22 cellular contexts compared by ENCODE assay signal in genomic region chr14:75005357-75005756, GRCh38. TPM values are rescaled to one million over a fixed set of nuclear protein-coding genes. Genes with fewer than 3 reads are reported as not detected.
DNase-seq lines count a peak whose midpoint lies in the region; ATAC-seq and TF ChIP-seq lines count a peak whose summit lies in the region.
"Had no signal": no experiment of that assay in that cellular context is flagged by ENCODE, and none has a peak within 500 bp of the region (broad histone marks: within the 10 kb centered on the region; RNA-seq: fewer than 3 reads in every experiment).

No MANE protein-coding gene starts in this region.

- POLR2A ChIA-PET in Panc1 (lab: Charles Lee): interaction anchor here (0.5 kb wide), 1 partner anchor 239 kb away, joined by 4 read pairs; no protein-coding TSS in a partner anchor

- no peaks in the 10 kb centered on the region for H3K9me3 Mint-ChIP-seq in natural killer cell
- no peaks in the 10 kb centered on the region for H3K9me3 Mint-ChIP-seq in natural killer cell treated with Interleukin-12 subunit alpha and Interleukin-12 subunit beta and Interleukin-15 and Interleukin-18, amount 100 ng/mL, for 72 hours
- H3K9me3 Mint-ChIP-seq: naive B cell; stimulated activated naive CD8-positive, alpha-beta T cell treated with anti-CD3 and anti-CD28 coated beads, Interleukin-15, Interleukin-2, amounts not matched to agents 100 ng/mL and 50 ng/mL, for 24 hours; T-cell had no signal

- peak overlapping the region; percentile 53 for H3K4me3 Mint-ChIP-seq in natural killer cell
- no peak overlapping the region for H3K4me3 Mint-ChIP-seq in natural killer cell treated with Interleukin-12 subunit alpha and Interleukin-12 subunit beta and Interleukin-15 and Interleukin-18, amount 100 ng/mL, for 72 hours
- H3K4me3 Mint-ChIP-seq: activated CD4-positive, alpha-beta memory T cell treated with anti-CD3 and anti-CD28 coated beads, Interleukin-2, amount 10 ng/mL, durations not matched to agents 7 days and 5 days; mesothelial cell of epicardium had no signal

- in situ Hi-C loops in Panc1 (cut with HindIII; ENCODE audit: low pct_unique_long_range_greater_than_20kb, low sequenced_read_pairs): no loop called here

- no peaks in the 10 kb centered on the region for H3K27me3 ChIP-seq in Panc1 (ENCODE audit: control insufficient read depth, insufficient read depth, low read length)
- H3K27me3 ChIP-seq: brain microvascular endothelial cell, SJSA1 had no signal

- no peaks in the 10 kb centered on the region for H3K27me3 Mint-ChIP-seq in natural killer cell (ENCODE audit: low read depth in 2 of 2)
- no peaks in the 10 kb centered on the region for H3K27me3 Mint-ChIP-seq in natural killer cell treated with Interleukin-12 subunit alpha and Interleukin-12 subunit beta and Interleukin-15 and Interleukin-18, amount 100 ng/mL, for 72 hours
- H3K27me3 Mint-ChIP-seq: activated CD4-positive, alpha-beta memory T cell treated with anti-CD3 and anti-CD28 coated beads, Interleukin-2, amount 10 ng/mL, durations not matched to agents 7 days and 5 days; naive B cell; stimulated activated naive CD8-positive, alpha-beta T cell treated with anti-CD3 and anti-CD28 coated beads, Interleukin-15, Interleukin-2, amounts not matched to agents 100 ng/mL and 50 ng/mL, for 24 hours; T-cell had no signal

- peaks cover 69 to 72% of the 10 kb centered on the region in 2 donors for H3K4me1 Mint-ChIP-seq in natural killer cell
- peaks cover 35 to 43% of the 10 kb centered on the region in 2 donors for H3K4me1 Mint-ChIP-seq in natural killer cell treated with Interleukin-12 subunit alpha and Interleukin-12 subunit beta and Interleukin-15 and Interleukin-18, amount 100 ng/mL, for 72 hours (ENCODE audit: low read depth in 2 of 2)

- ATAC-seq in natural killer cell (no peak), Panc1 (no peak), esophagus mucosa (peak; percentile 7), GM18517 (IDR thresholded peaks at IDR 0.05; ENCODE audit: unreplicated experiment) (no peak)
- no peak for ATAC-seq in natural killer cell treated with Interleukin-12 subunit alpha and Interleukin-12 subunit beta and Interleukin-15 and Interleukin-18, amount 100 ng/mL, for 72 hours
- ATAC-seq: activated CD4-positive, CD25-positive, alpha-beta regulatory T cell treated with anti-CD3 and anti-CD28 coated beads, Interleukin-2, amount 50 U/mL, for 24 hours; T-cell had no signal

- no peaks in the 10 kb centered on the region; the same call in 1 of the 2 replicates for H3K9me3 ChIP-seq in Panc1 (ENCODE audit: control insufficient read depth, insufficient read depth, low read depth, low read length)
- H3K9me3 ChIP-seq: SJSA1 had no signal

- intact Hi-C loops in natural killer cell (cut with micrococcal nuclease): loop anchor here (10.0 kb wide), 1 partner anchor 141 kb away; no protein-coding TSS in a partner anchor
- intact Hi-C loops in Panc1 (cut with micrococcal nuclease; ENCODE audit: unreplicated experiment): loop anchor here (10.0 kb wide), 1 partner anchor 61 kb away; no protein-coding TSS in a partner anchor

- H3K4me1 ChIP-seq in Panc1 (ENCODE audit: control insufficient read depth, insufficient read depth, low read length): peaks cover 8% of the 10 kb centered on the region; the same call in 1 of the 2 replicates

- H3K27ac Mint-ChIP-seq in natural killer cell: peak overlapping the region; percentile 25 to 95
- peak overlapping the region in 1 of 2 donors; percentile 42 for H3K27ac Mint-ChIP-seq in natural killer cell treated with Interleukin-12 subunit alpha and Interleukin-12 subunit beta and Interleukin-15 and Interleukin-18, amount 100 ng/mL, for 72 hours
- H3K27ac Mint-ChIP-seq: activated CD4-positive, alpha-beta memory T cell treated with anti-CD3 and anti-CD28 coated beads, Interleukin-2, amount 10 ng/mL, durations not matched to agents 7 days and 5 days; mesothelial cell of epicardium; stimulated activated naive CD8-positive, alpha-beta T cell treated with anti-CD3 and anti-CD28 coated beads, Interleukin-15, Interleukin-2, amounts not matched to agents 100 ng/mL and 50 ng/mL, for 24 hours had no signal

- TF ChIP-seq CTCF in natural killer cell (IDR thresholded peaks at IDR 0.05) (no peak), Panc1 (IDR thresholded peaks at IDR 0.05) (no peak)

- peaks cover 34% of the 10 kb centered on the region for H3K36me3 Mint-ChIP-seq in natural killer cell
- H3K36me3 Mint-ChIP-seq in natural killer cell treated with Interleukin-12 subunit alpha and Interleukin-12 subunit beta and Interleukin-15 and Interleukin-18, amount 100 ng/mL, for 72 hours: peaks cover 37% of the 10 kb centered on the region

- H3K4me3 ChIP-seq in Panc1 (ENCODE audit: low read depth in 2 of 2, low read length in 2 of 2): no peak overlapping the region
- H3K4me3 ChIP-seq: SJSA1 had no signal

- CTCF ChIA-PET in Panc1 (lab: Charles Lee): no interaction called here

- BruUV-seq in Panc1 (replicated peaks; lab: Mats Ljungman, UMichigan): TSS peak; percentile 38

- H3K36me3 ChIP-seq in Panc1 (ENCODE audit: control insufficient read depth, insufficient read depth, low read length): peaks cover 13% of the 10 kb centered on the region

- H3K27ac ChIP-seq in Panc1 (ENCODE audit: low read length): no peak overlapping the region
- H3K27ac ChIP-seq: brain microvascular endothelial cell, SJSA1 had no signal

- DNase-seq in natural killer cell (no peak), Panc1 (ENCODE audit: low read depth, low spot score) (no peak), putamen (ENCODE audit: low spot score) (no peak), NCI-H2171 (lab: John Stamatoyannopoulos, UW) (no peak)
- DNase-seq in natural killer cell treated with Interleukin-12 subunit alpha and Interleukin-12 subunit beta and Interleukin-15 and Interleukin-18, amount 100 ng/mL, for 72 hours (ENCODE audit: low spot score): no peak
- DNase-seq: activated CD4-positive, alpha-beta memory T cell treated with anti-CD3 and anti-CD28 coated beads, Interleukin-2, amount 10 ng/mL, durations not matched to agents 7 days and 5 days; activated effector memory CD4-positive, alpha-beta T cell treated with Interleukin-2 at 50 U/mL for 16 hours; brain microvascular endothelial cell; C1 segment of cervical spinal cord; head of caudate nucleus; kidney; naive B cell; NCI-H1105 treated with DMSO at 0.1 percent for 48 hours; NCI-H1930; NCI-H524 treated with DMSO at 0.1 percent for 48 hours; T-cell had no signal

RNA-seq across cellular contexts. Expression of gene EIF2B2, which starts 2.6 kb away (rescaled TPM):
- 10 to 100 TPM; 22.2 to 45.1 (median 31.2) TPM for total RNA-seq in natural killer cell
- total RNA-seq in natural killer cell treated with Interleukin-12 subunit alpha and Interleukin-12 subunit beta and Interleukin-15 and Interleukin-18, amount 100 ng/mL, for 72 hours: 10 to 100 TPM; 60.2 to 68.0 TPM
- total RNA-seq in Panc1 (2021; ENCODE audit: unreplicated experiment): 37.5 TPM
- polyA plus RNA-seq in Panc1 (2012; ENCODE audit: insufficient read length): 42.1 TPM
- 38.7 TPM for total RNA-seq in esophagus mucosa

RNA-seq across cellular contexts. Expression of gene MLH3, which starts 45.9 kb away (rescaled TPM):
- 10 to 100 TPM; 15.5 to 20.7 (median 19.1) TPM for total RNA-seq in natural killer cell
- total RNA-seq in natural killer cell treated with Interleukin-12 subunit alpha and Interleukin-12 subunit beta and Interleukin-15 and Interleukin-18, amount 100 ng/mL, for 72 hours: 10 to 100 TPM; 27.6 to 40.2 TPM
- total RNA-seq in Panc1 (2021; ENCODE audit: unreplicated experiment): 17.0 TPM
- polyA plus RNA-seq in Panc1 (2012; ENCODE audit: insufficient read length): 14.3 TPM
- total RNA-seq in esophagus mucosa: 10.6 TPM

RNA-seq across cellular contexts. Expression of gene PGF, which starts 50.0 kb away (rescaled TPM):
- total RNA-seq in natural killer cell (under 1 TPM in 2 of 3 donors, not detected in 1; 0.33 to 0.34 TPM), Panc1 (2021; ENCODE audit: unreplicated experiment) (7.3 TPM), esophagus mucosa (4.1 TPM)
- not detected for total RNA-seq in natural killer cell treated with Interleukin-12 subunit alpha and Interleukin-12 subunit beta and Interleukin-15 and Interleukin-18, amount 100 ng/mL, for 72 hours
- polyA plus RNA-seq in Panc1 (2012; ENCODE audit: insufficient read length): 24.9 TPM

RNA-seq across cellular contexts. Expression of gene ACYP1, which starts 58.5 kb away (rescaled TPM):
- total RNA-seq in natural killer cell (10 to 100 TPM; 13.3 to 17.4 (median 14.9) TPM), Panc1 (2021; ENCODE audit: unreplicated experiment) (21.3 TPM), esophagus mucosa (8.3 TPM)
- total RNA-seq in natural killer cell treated with Interleukin-12 subunit alpha and Interleukin-12 subunit beta and Interleukin-15 and Interleukin-18, amount 100 ng/mL, for 72 hours: 10 to 100 TPM; 29.3 to 40.5 TPM
- polyA plus RNA-seq in Panc1 (2012; ENCODE audit: insufficient read length): 15.3 TPM
